In the genomic region with DNA sequence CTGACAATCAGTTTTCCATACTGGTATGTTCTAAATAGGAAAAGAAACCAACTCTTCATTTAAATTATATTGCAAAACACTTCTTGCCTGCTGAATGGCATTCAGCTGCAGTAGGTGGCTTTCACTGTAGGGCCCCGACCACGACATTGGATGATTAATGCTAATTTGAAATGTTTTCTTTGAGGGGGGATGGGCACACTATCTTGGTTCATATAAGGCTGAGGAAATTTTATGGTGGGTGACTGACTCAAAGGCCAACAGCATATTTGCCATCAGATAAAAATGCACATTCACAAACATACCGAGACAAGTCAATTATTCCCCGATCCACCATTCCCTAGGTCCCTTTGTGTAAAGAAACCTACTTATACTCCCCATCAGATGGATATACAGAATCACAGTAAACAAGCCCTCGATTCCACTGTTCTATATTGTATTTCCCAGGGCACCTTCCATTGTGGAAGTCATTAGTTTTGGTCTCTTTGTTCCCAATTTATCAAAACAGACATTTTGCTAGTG, we compare ENCODE assay signal across 14 cellular contexts.
A peak's percentile ranks its signal among the peaks of the same experiment; 100 is the strongest.
DNase-seq lines count a peak whose midpoint lies in the region; TF ChIP-seq lines count a peak whose summit lies in the region.
"Had no signal": no experiment of that assay in that cellular context is flagged by ENCODE, and none has a peak within 500 bp of the region (broad histone marks: within the 10 kb centered on the region; RNA-seq: fewer than 3 reads in every experiment).

No MANE protein-coding gene starts in this region.

- no peak for TF ChIP-seq CTCF in foreskin fibroblast (IDR thresholded peaks at IDR 0.05; ENCODE audit: low read depth, low read length)
- no peak for TF ChIP-seq CTCF in Calu3 (IDR thresholded peaks at IDR 0.05; ENCODE audit: unreplicated experiment)

- peaks cover 14% of the 10 kb centered on the region for H3K27me3 Mint-ChIP-seq in Calu3 (ENCODE audit: unreplicated experiment)

- no peak overlapping the region for H3K4me3 ChIP-seq in foreskin fibroblast (ENCODE audit: low read depth in 1 of 2, low read length in 2 of 2)
- H3K4me3 ChIP-seq: A549 had no signal

- DNase-seq in Daoy (ENCODE audit: low read depth) (peak; percentile 33), HuH-7 (ENCODE audit: low spot score) (peak; percentile 43), foreskin fibroblast (peak; percentile 4 to 6), renal cortical epithelial cell (ENCODE audit: low read depth) (peak; percentile 59), cerebellum (ENCODE audit: low spot score) (no peak), Calu3 (no peak)
- no peak for DNase-seq in effector CD8-positive, alpha-beta T cell (lab: John Stamatoyannopoulos, UW)
- DNase-seq: CD8-positive, alpha-beta memory T cell; DMS 273 treated with DMSO at 0.1 percent for 48 hours; EL; GOT3; H9; HFFc6 had no signal

- no TSS peak for BruUV-seq in Calu3 (replicated peaks; lab: Mats Ljungman, UMichigan)

- CTCF ChIA-PET in Calu3 (lab: Charles Lee): no interaction called here

- no peak overlapping the region for H3K4me3 Mint-ChIP-seq in Calu3 (ENCODE audit: low read depth, unreplicated experiment)
- H3K4me3 Mint-ChIP-seq: CD8-positive, alpha-beta memory T cell; H9; HFFc6 had no signal

- H3K27ac Mint-ChIP-seq in Calu3 (ENCODE audit: unreplicated experiment): no peak overlapping the region
- H3K27ac Mint-ChIP-seq: CD8-positive, alpha-beta memory T cell; H9; HFFc6 had no signal

- H3K4me1 Mint-ChIP-seq in Calu3 (ENCODE audit: low read depth, unreplicated experiment): no peaks in the 10 kb centered on the region
- H3K4me1 Mint-ChIP-seq: CD8-positive, alpha-beta memory T cell had no signal

- no peaks in the 10 kb centered on the region for H3K9me3 Mint-ChIP-seq in Calu3 (ENCODE audit: low read depth, unreplicated experiment)
- H3K9me3 Mint-ChIP-seq: H9 had no signal

- no peaks in the 10 kb centered on the region for H3K36me3 Mint-ChIP-seq in Calu3 (ENCODE audit: insufficient read depth, unreplicated experiment)
- H3K36me3 Mint-ChIP-seq: CD8-positive, alpha-beta memory T cell had no signal

- intact Hi-C loops in Calu3 (cut with micrococcal nuclease; ENCODE audit: unreplicated experiment): no loop called here

Comparison
In these comparisons a context has a peak if more than half of its experiments do, and no peak if none do; other contexts are left out.
1. DNase-seq: peak in Daoy (single experiment), HuH-7 (single experiment), foreskin fibroblast (2 of 2) and renal cortical epithelial cell (single experiment); none in cerebellum (single experiment), effector CD8-positive, alpha-beta T cell (single experiment) and Calu3 (single experiment).